ENCODE assay signal across 36 cellular contexts in genomic region chr7:141588912-141589311, GRCh38.
"Had no signal": no experiment of that assay in that cellular context is flagged by ENCODE, and none has a peak within 500 bp of the region (broad histone marks: within the 10 kb centered on the region; RNA-seq: fewer than 3 reads in every experiment).

No MANE protein-coding gene starts in this region.

- H3K9ac ChIP-seq: KMS-11 had no signal

- H3K4me2 ChIP-seq: KMS-11 had no signal

- H3K27ac ChIP-seq: adrenal gland, KMS-11, Peyer's patch, SJSA1, VCaP had no signal

- H3K4me3 ChIP-seq: adrenal gland, Peyer's patch, SJSA1 had no signal

- ATAC-seq: PC-3, SK-N-SH treated with all-trans-retinoic acid at 6 μM for 48 hours, T-cell had no signal

- H3K27me3 ChIP-seq: adrenal gland, Peyer's patch, SJSA1 had no signal

- H3K4me1 ChIP-seq: Peyer's patch had no signal

- H3K4me3 Mint-ChIP-seq: activated CD4-positive, alpha-beta memory T cell treated with anti-CD3 and anti-CD28 coated beads for 36 hours; activated naive CD8-positive, alpha-beta T cell treated with anti-CD3 and anti-CD28 coated beads, Interleukin-2, amount 10 ng/mL, durations not matched to agents 7 days and 5 days; brain; T-cell had no signal

- H3K9me3 Mint-ChIP-seq: activated CD4-positive, alpha-beta memory T cell treated with anti-CD3 and anti-CD28 coated beads for 36 hours; brain; T-cell had no signal

- DNase-seq: activated CD4-positive, alpha-beta memory T cell treated with anti-CD3 and anti-CD28 coated beads for 36 hours; activated CD4-positive, alpha-beta T cell treated with anti-CD3 and anti-CD28 coated beads, Interleukin-2, amount 50 U/mL, for 1 hour; activated CD4-positive, CD25-positive, alpha-beta regulatory T cell; activated CD8-positive, alpha-beta memory T cell treated with anti-CD3 and anti-CD28 coated beads, Interleukin-2, amount 50 U/mL, for 48 hours; activated effector memory CD4-positive, alpha-beta T cell treated with anti-CD3 and anti-CD28 coated beads, Interleukin-2, amount 50 U/mL, for 16 hours; activated naive CD4-positive, alpha-beta T cell; activated naive CD4-positive, alpha-beta T cell treated with anti-CD3 and anti-CD28 coated beads, Interleukin-2, amount 50 U/mL, for 16 hours; activated naive CD8-positive, alpha-beta T cell treated with anti-CD3 and anti-CD28 coated beads, Interleukin-2, amount 10 ng/mL, durations not matched to agents 7 days and 5 days; activated T-cell treated with anti-CD3 and anti-CD28 coated beads, Interleukin-2, amount 50 U/mL, for 48 hours; adrenal gland; caudate nucleus; cerebellar nuclear complex; MM.1S; MV-4-11; NCI-H1092; NCI-H1436 treated with DMSO at 0.1 percent for 48 hours; NCI-H1694 treated with DMSO at 0.1 percent for 48 hours; NCI-H2029; NCI-H2107; NCI-H2171; NCI-H510A; NCI-H526; NCI-H748 treated with DMSO at 0.1 percent for 48 hours; NK-92 treated with Interleukin-12 subunit alpha and Interleukin-12 subunit beta, amount 100 ng/mL, for 24 hours; PC-3; Peyer's patch; RPMI8226; SHP77 treated with DMSO at 0.1 percent for 48 hours; T-cell; T-helper 2 cell; T-helper 9 cell had no signal

- H3K9me3 ChIP-seq: adrenal gland, Peyer's patch, SJSA1 had no signal

- H3K27me3 Mint-ChIP-seq: activated CD4-positive, alpha-beta memory T cell treated with anti-CD3 and anti-CD28 coated beads for 36 hours; activated naive CD8-positive, alpha-beta T cell treated with anti-CD3 and anti-CD28 coated beads, Interleukin-2, amount 10 ng/mL, durations not matched to agents 7 days and 5 days; brain; T-cell had no signal

- H3K27ac Mint-ChIP-seq: activated CD4-positive, alpha-beta memory T cell treated with anti-CD3 and anti-CD28 coated beads for 36 hours; activated naive CD8-positive, alpha-beta T cell treated with anti-CD3 and anti-CD28 coated beads, Interleukin-2, amount 10 ng/mL, durations not matched to agents 7 days and 5 days; brain; T-cell had no signal

- H3K36me3 ChIP-seq: adrenal gland, Peyer's patch had no signal
